34 cellular contexts compared by ENCODE assay signal in genomic region chrX:107348990-107349389, GRCh38.
DNase-seq lines count a peak whose midpoint lies in the region; ATAC-seq, FAIRE-seq and TF ChIP-seq lines count a peak whose summit lies in the region.
"Had no signal": no experiment of that assay in that cellular context is flagged by ENCODE, and none has a peak within 500 bp of the region (broad histone marks: within the 10 kb centered on the region; RNA-seq: fewer than 3 reads in every experiment).

No MANE protein-coding gene starts in this region.

- H3K27ac ChIP-seq in A549 (no peak overlapping the region), H9 (ENCODE audit: insufficient read length, low read depth, low read length) (peak overlapping the region; percentile 33), K562 (ENCODE audit: extremely low read depth, low read depth, low read length) (no peak overlapping the region)
- H3K27ac ChIP-seq: 22Rv1; BLaER1; BLaER1 treated with 17β-estradiol and CSF1 and Interleukin-3, amounts not matched to agents 10 nM and 100 nM; C4-2B had no signal

- no peak overlapping the region for H2BK5ac ChIP-seq in H9 (ENCODE audit: insufficient read length, low read length)

- WGBS in A549 (ENCODE audit: missing lambda C conversion rate) = 13% methylated on average over 1 of the region's 1 CpG
- no CpG with 5 or more reads among the region's 1 CpG for WGBS in H9 (ENCODE audit: extremely low coverage, insufficient read length, low lambda C conversion rate)
- WGBS in K562 (ENCODE audit: insufficient coverage, low coverage, missing lambda C conversion rate) = 0% methylated on average over 1 of the region's 1 CpG

- H3K4me3 Mint-ChIP-seq in H9 = no peak overlapping the region
- H3K4me3 Mint-ChIP-seq: B cell; CD14-positive monocyte; CD4-positive, alpha-beta memory T cell; CD4-positive, alpha-beta T cell; CD4-positive, CD25-positive, alpha-beta regulatory T cell; CD8-positive, alpha-beta memory T cell; CD8-positive, alpha-beta T cell had no signal

- no peak overlapping the region for H4K8ac ChIP-seq in H9 (replicated peaks; ENCODE audit: insufficient read length, low read depth, low read length)

- no peak overlapping the region for H4K91ac ChIP-seq in H9 (ENCODE audit: insufficient read length, low read depth, low read length)

- no peak for ATAC-seq in A549
- ATAC-seq in K562 = no peak
- ATAC-seq in HG02678 (IDR thresholded peaks at IDR 0.05; ENCODE audit: unreplicated experiment) = no peak
- ATAC-seq in left lobe of liver = no peak
- ATAC-seq: CD8-positive, alpha-beta T cell had no signal

- H3K27me3 Mint-ChIP-seq in H9 (ENCODE audit: low read depth) = peaks cover 33% of the 10 kb centered on the region
- H3K27me3 Mint-ChIP-seq: CD4-positive, CD25-positive, alpha-beta regulatory T cell had no signal

- TF ChIP-seq RAD21 in A549 (conservative IDR thresholded peaks at IDR 0.05 in 1 of 2, IDR thresholded peaks at IDR 0.05 in 1 of 2) (no peak), K562 (CRISPR knock-in tag; conservative IDR thresholded peaks at IDR 0.05 in 1 of 2, IDR thresholded peaks at IDR 0.05 in 1 of 2) (no peak)

- no TSS peak for BruUV-seq in K562 (replicated peaks; lab: Mats Ljungman, UMichigan)

- H3K9me3 Mint-ChIP-seq in H9 = peaks cover 12 to 60% of the 10 kb centered on the region in 2 experiments
- H3K9me3 Mint-ChIP-seq: CD4-positive, alpha-beta memory T cell; CD4-positive, alpha-beta T cell; CD8-positive, alpha-beta memory T cell; CD8-positive, alpha-beta T cell had no signal

- H2BK20ac ChIP-seq in H9 (ENCODE audit: low read depth, low read length, poor library complexity, severe bottlenecking) = no peak overlapping the region

- TF ChIP-seq POLR2A in A549 (IDR thresholded peaks at IDR 0.05; ENCODE audit: low read length) (no peak), K562 (conservative IDR thresholded peaks at IDR 0.05) (no peak)

- no peaks in the 10 kb centered on the region for H3K23me2 ChIP-seq in H9 (ENCODE audit: insufficient read length, low read depth, low read length, poor library complexity, severe bottlenecking)

- no peaks in the 10 kb centered on the region for H3K79me1 ChIP-seq in H9 (ENCODE audit: insufficient read depth, low read depth, low read length, poor library complexity, severe bottlenecking)

- H3K79me2 ChIP-seq in H9 (ENCODE audit: insufficient read depth, low read length) = no peaks in the 10 kb centered on the region
- no peaks in the 10 kb centered on the region for H3K79me2 ChIP-seq in K562 (ENCODE audit: control insufficient read depth, insufficient read depth, low read length)

- no peak overlapping the region for H4K5ac ChIP-seq in H9 (ENCODE audit: insufficient read length, low read depth, low read length)

- H3K56ac ChIP-seq in H9 (ENCODE audit: insufficient read length, low read depth, low read length) = no peak overlapping the region

- H2AFZ ChIP-seq in H9 (ENCODE audit: low read length) (no peak overlapping the region), K562 (ENCODE audit: low read depth, low read length) (no peak overlapping the region)

- no peaks in the 10 kb centered on the region for H3K9me3 ChIP-seq in A549
- peaks cover 10% of the 10 kb centered on the region for H3K9me3 ChIP-seq in H9 (ENCODE audit: control insufficient read depth, low read depth, low read length)
- H3K9me3 ChIP-seq in K562 (replicated peaks; ENCODE audit: control insufficient read depth, insufficient read depth, low read depth, low read length) = no peaks in the 10 kb centered on the region
- H3K9me3 ChIP-seq: BE2C; BLaER1; BLaER1 treated with 17β-estradiol and CSF1 and Interleukin-3, amounts not matched to agents 10 nM and 100 nM; Caco-2 had no signal

- peaks cover 10 to 13% of the 10 kb centered on the region in 2 experiments for H3K4me1 Mint-ChIP-seq in H9
- H3K4me1 Mint-ChIP-seq: B cell; CD14-positive monocyte; CD4-positive, alpha-beta memory T cell; CD4-positive, CD25-positive, alpha-beta regulatory T cell; CD8-positive, alpha-beta memory T cell had no signal

- H3K18ac ChIP-seq in H9 (ENCODE audit: insufficient read length, low read depth, low read length) = no peak overlapping the region

- H4K20me1 ChIP-seq in H9 (ENCODE audit: control insufficient read depth, insufficient read depth, insufficient read length) (no peaks in the 10 kb centered on the region), K562 (replicated peaks; ENCODE audit: control insufficient read depth, insufficient read depth, low read length) (no peaks in the 10 kb centered on the region; the same call in 1 of the 2 replicates)

- H3K4me3 ChIP-seq in A549 = no peak overlapping the region
- H3K4me3 ChIP-seq in K562 = no peak overlapping the region
- H3K4me3 ChIP-seq: BLaER1; BLaER1 treated with 17β-estradiol and CSF1 and Interleukin-3, amounts not matched to agents 10 nM and 100 nM had no signal

- no peak for TF ChIP-seq CTCF in A549 (IDR thresholded peaks at IDR 0.05)
- TF ChIP-seq CTCF in H9 (conservative IDR thresholded peaks at IDR 0.05) = no peak
- TF ChIP-seq CTCF in K562 (IDR thresholded peaks at IDR 0.05 in 2 of 3, conservative IDR thresholded peaks at IDR 0.05 in 1 of 3; ENCODE audit: insufficient read depth in 2 of 3, low read depth in 1 of 3, low read length in 3 of 3) = no peak

- H3K9ac ChIP-seq in H9 (ENCODE audit: extremely low read depth, insufficient read length, low read length) (no peak overlapping the region), K562 (ENCODE audit: insufficient read depth in 1 of 2, low read depth in 2 of 2, low read length in 2 of 2) (no peak overlapping the region)
- H3K9ac ChIP-seq: BLaER1; BLaER1 treated with 17β-estradiol and CSF1 and Interleukin-3, amounts not matched to agents 10 nM and 100 nM had no signal

- H3K4me1 ChIP-seq in A549 (no peaks in the 10 kb centered on the region), H9 (ENCODE audit: insufficient read depth, low read length) (no peaks in the 10 kb centered on the region), K562 (replicated peaks in 1 of 2; ENCODE audit: control insufficient read depth in 2 of 2, insufficient read depth in 2 of 2, low read length in 2 of 2) (no peaks in the 10 kb centered on the region)
- H3K4me1 ChIP-seq: BE2C; BLaER1; BLaER1 treated with 17β-estradiol and CSF1 and Interleukin-3, amounts not matched to agents 10 nM and 100 nM; Caco-2 had no signal

- no peak overlapping the region for H3K23ac ChIP-seq in H9 (ENCODE audit: insufficient read length, low read depth, low read length)

- intact Hi-C loops in K562 (cut with micrococcal nuclease) = no loop called here

- H2BK120ac ChIP-seq in H9 (ENCODE audit: low read depth, low read length, poor library complexity, severe bottlenecking) = no peak overlapping the region

- in situ Hi-C loops in K562 (cut with MboI) = no loop called here

- no peak overlapping the region for H3K14ac ChIP-seq in H9 (ENCODE audit: insufficient read depth, low read length)

- FAIRE-seq in A549 (lab: Jason Lieb, UNC) (peak; percentile 39), K562 (lab: Jason Lieb, UNC) (no peak)
- FAIRE-seq: A204.1, D721Med had no signal

- CTCF ChIA-PET in A549 (lab: Yijun Ruan, JAX) (interaction anchor here (1.3 kb wide), 1 partner anchor 13 kb away, joined by 3 read pairs; no protein-coding TSS in a partner anchor), K562 (lab: Yijun Ruan, JAX; ENCODE audit: low intra/inter-chr PET ratio) (no interaction called here)

- H3T11ph ChIP-seq in H9 (ENCODE audit: low read length) = no peak overlapping the region

- POLR2A ChIA-PET in A549 (lab: Yijun Ruan, JAX) = no interaction called here
- POLR2A ChIA-PET in K562 (lab: Yijun Ruan, JAX) = no interaction called here

- no peak for DNase-seq in A549 (ENCODE audit: low read depth in 1 of 2, low spot score in 1 of 2)
- DNase-seq in H9 = no peak
- DNase-seq in K562 (ENCODE audit: extremely low read depth in 1 of 4, low spot score in 3 of 4) = no peak
- no peak for DNase-seq in left lobe of liver (ENCODE audit: low spot score)
- no peak for DNase-seq in NCI-H1694 (lab: John Stamatoyannopoulos, UW)
- DNase-seq: 8988T; ACHN; AML-193; BE2C; C1 segment of cervical spinal cord; Caco-2; Calu3; CD4-positive, alpha-beta memory T cell; CD4-positive, alpha-beta T cell; CD4-positive, CD25-positive, alpha-beta regulatory T cell; CD8-positive, alpha-beta memory T cell; CD8-positive, alpha-beta T cell; COR-L47; DMS 273 treated with DMSO at 0.1 percent for 48 hours; DMS153; DMS53; DMS79; DMS79 treated with DMSO at 0.1 percent for 48 hours; DND-41; EL had no signal

- H3K27ac Mint-ChIP-seq in H9 = no peak overlapping the region
- H3K27ac Mint-ChIP-seq: B cell; CD14-positive monocyte; CD4-positive, alpha-beta memory T cell; CD4-positive, alpha-beta T cell; CD4-positive, CD25-positive, alpha-beta regulatory T cell; CD8-positive, alpha-beta memory T cell; CD8-positive, alpha-beta T cell had no signal

- no peak for TF ChIP-seq EP300 in A549 (IDR thresholded peaks at IDR 0.05)
- no peak for TF ChIP-seq EP300 in K562 (IDR thresholded peaks at IDR 0.05; ENCODE audit: low read length)

- no peak overlapping the region for H2BK15ac ChIP-seq in H9 (ENCODE audit: low read depth, low read length)

- H3K4me2 ChIP-seq in A549 (no peak overlapping the region), H9 (ENCODE audit: insufficient read depth, insufficient read length, low read length) (no peak overlapping the region), K562 (ENCODE audit: insufficient read depth, low read length) (no peak overlapping the region)
- H3K4me2 ChIP-seq: BLaER1 had no signal

- H3K27me3 ChIP-seq in H9 (ENCODE audit: insufficient read depth, low read length) (no peaks in the 10 kb centered on the region), K562 (ENCODE audit: control insufficient read depth in 2 of 2, insufficient read depth in 2 of 2, low read length in 2 of 2) (no peaks in the 10 kb centered on the region)
- H3K27me3 ChIP-seq: BE2C had no signal

- H2BK12ac ChIP-seq in H9 (ENCODE audit: insufficient read length, low read depth, low read length) = no peak overlapping the region

- peaks cover 4 to 12% (median 10%) of the 10 kb centered on the region in 3 experiments; a peak in 5 of 7 replicates for H3K36me3 Mint-ChIP-seq in H9 (ENCODE audit: insufficient read depth in 1 of 3, low read depth in 3 of 3)
- H3K36me3 Mint-ChIP-seq: CD14-positive monocyte; CD4-positive, alpha-beta memory T cell; CD4-positive, CD25-positive, alpha-beta regulatory T cell; CD8-positive, alpha-beta memory T cell; CD8-positive, alpha-beta T cell had no signal

- H2AK5ac ChIP-seq in H9 (ENCODE audit: insufficient read length, low read length) = no peak overlapping the region

- no peaks in the 10 kb centered on the region for H3K36me3 ChIP-seq in K562 (ENCODE audit: control insufficient read depth, insufficient read depth, low read length)
- H3K36me3 ChIP-seq: BE2C; BLaER1; BLaER1 treated with 17β-estradiol and CSF1 and Interleukin-3, amounts not matched to agents 10 nM and 100 nM had no signal

- no peaks in the 10 kb centered on the region for H3K9me1 ChIP-seq in K562 (ENCODE audit: control insufficient read depth, insufficient read depth, low read length)

- no peak overlapping the region for H3K4ac ChIP-seq in H9 (ENCODE audit: low read depth, low read length)

Comparison
In these comparisons a context has a peak if more than half of its experiments do, and no peak if none do; other contexts are left out.
1. Of the 35 proteins assayed by ChIP-seq in both K562 and A549: peak only in K562: ESRRA; only in A549: none; in both: none; in neither: 34.